Comparison of ENCODE assay signal across 8 cellular contexts in genomic region chr10:103350522-103351260, GRCh38. TPM values are rescaled to one million over a fixed set of nuclear protein-coding genes. Genes with fewer than 3 reads are reported as not detected.
DNase-seq lines count a peak whose midpoint lies in the region; ATAC-seq, FAIRE-seq and TF ChIP-seq lines count a peak whose summit lies in the region.

PCGF6 (minus strand) TSS chr10:103351140; CDS start chr10:103351066, 74 bp downstream.

- H3K4me3 ChIP-seq in ascending aorta (peak within 1 kb of the TSS; percentile 77 to 95), right cardiac atrium (ENCODE audit: low read length) (peak within 1 kb of the TSS; percentile 74)

- intact Hi-C loops in T-helper 2 cell treated with Interferon-gamma antibody and Interleukin-4, amounts not matched to agents 100 ng/mL and 5 ng/mL, for 36 hours (cut with micrococcal nuclease) = loop anchor here (1.0 to 5.0 kb wide), 3 partner anchors 18 to 137 kb away; partner anchors contain the start of genes ATP5MK and PDCD11
- intact Hi-C loops in ascending aorta (cut with DNase I) (loop anchor here (1.0 kb wide), 1 partner anchor 46 kb away; the partner anchor contains the start of genes ATP5MK and PDCD11), right cardiac atrium (cut with DNase I) (no loop called here)

- FAIRE-seq in urothelium cell line (lab: Jason Lieb, UNC) = no peak

- under 1% methylated on average over 82 of the region's 82 CpGs for WGBS in right cardiac atrium

- DNase-seq in NCI-H1105 treated with DMSO at 0.1 percent for 48 hours (lab: John Stamatoyannopoulos, UW) = peak; percentile 76
- DNase-seq in ascending aorta (ENCODE audit: low spot score in 2 of 2) = peak in 1 of 2 donors; percentile 84
- peak; percentile 85 to 94 (median 94) for DNase-seq in right cardiac atrium
- peak; percentile 83 for DNase-seq in putamen (ENCODE audit: low spot score)
- peak; percentile 96 for DNase-seq in urothelium cell line (ENCODE audit: low spot score)

- peak; percentile 80 for ATAC-seq in HG02588 (IDR thresholded peaks at IDR 0.05; ENCODE audit: unreplicated experiment)
- peak; percentile 98 for ATAC-seq in right cardiac atrium

- peaks cover 11 to 23% of the 10 kb centered on the region in 2 donors for H3K36me3 ChIP-seq in ascending aorta

- no peaks in the 10 kb centered on the region for H3K9me3 ChIP-seq in ascending aorta
- H3K9me3 ChIP-seq in right cardiac atrium (ENCODE audit: control insufficient read depth, low read length) = no peaks in the 10 kb centered on the region

- H3K27ac ChIP-seq in ascending aorta = peak within 1 kb of the TSS; percentile 80 to 84
- H3K27ac ChIP-seq in right cardiac atrium (ENCODE audit: low read length) = peak within 1 kb of the TSS; percentile 42

- TF ChIP-seq CTCF in GM12872 (IDR thresholded peaks at IDR 0.05; ENCODE audit: insufficient read depth, low read depth, low read length) (0 out of 3 replicates have a peak, but pooled peaks have one; percentile 7), ascending aorta (IDR thresholded peaks at IDR 0.05) (no peak)

- H3K4me1 ChIP-seq in ascending aorta (peaks cover 0 to 6% of the 10 kb centered on the region in 2 donors), right cardiac atrium (ENCODE audit: control insufficient read depth, insufficient read depth, low read length) (no peaks in the 10 kb centered on the region)

- H3K27me3 ChIP-seq in ascending aorta (no peaks in the 10 kb centered on the region), right cardiac atrium (ENCODE audit: control insufficient read depth, insufficient read depth) (no peaks in the 10 kb centered on the region)

RNA-seq across cellular contexts. Expression of gene PCGF6, which starts in this region (rescaled TPM):
- total RNA-seq in T-helper 2 cell treated with Interferon-gamma antibody and Interleukin-4, amounts not matched to agents 100 ng/mL and 5 ng/mL, for 36 hours = 12.6 and 13.6 TPM in 2 replicates
- total RNA-seq in ascending aorta = 9.7 TPM
- 1 to 10 TPM; 6.6 to 8.6 (median 7.0) TPM for total RNA-seq in right cardiac atrium
- polyA plus RNA-seq in right cardiac atrium = 5.5 TPM

Comparison
In these comparisons a context has a peak if more than half of its experiments do, and no peak if none do; other contexts are left out.
1. intact Hi-C loops: an anchor here in T-helper 2 cell treated with Interferon-gamma antibody and Interleukin-4, amounts not matched to agents 100 ng/mL and 5 ng/mL, for 36 hours (1.0 to 5.0 kb wide) and ascending aorta (1.0 kb wide); none called in right cardiac atrium.